Comparison of ENCODE assay signal across 14 cellular contexts in genomic region chr12:121388421-121388981, GRCh38. TPM values are rescaled to one million over a fixed set of nuclear protein-coding genes. Genes with fewer than 3 reads are reported as not detected.
DNase-seq lines count a peak whose midpoint lies in the region; ATAC-seq, FAIRE-seq and TF ChIP-seq lines count a peak whose summit lies in the region.
"Had no signal": no experiment of that assay in that cellular context is flagged by ENCODE, and none has a peak within 500 bp of the region (broad histone marks: within the 10 kb centered on the region; RNA-seq: fewer than 3 reads in every experiment).

No MANE protein-coding gene starts in this region.

- FAIRE-seq in RCC 7860 (lab: Jason Lieb, UNC): no peak
- FAIRE-seq: colon had no signal

- TF ChIP-seq POLR2A in breast epithelium (IDR thresholded peaks at IDR 0.05) (no peak), stomach (IDR thresholded peaks at IDR 0.05) (no peak)

- H3K27ac Mint-ChIP-seq in MCF 10A (ENCODE audit: low read depth, unreplicated experiment): no peak overlapping the region

- H3K9me3 ChIP-seq in breast epithelium (no peaks in the 10 kb centered on the region), stomach (no peaks in the 10 kb centered on the region)
- H3K9me3 ChIP-seq: neutrophil had no signal

- H3K4me1 Mint-ChIP-seq in MCF 10A (ENCODE audit: insufficient read depth, unreplicated experiment): peaks cover 13% of the 10 kb centered on the region

- no peak overlapping the region for H3K4me3 Mint-ChIP-seq in MCF 10A (ENCODE audit: unreplicated experiment)
- H3K4me3 Mint-ChIP-seq: CD4-positive, CD25-positive, alpha-beta regulatory T cell had no signal

- no peaks in the 10 kb centered on the region for H3K9me3 Mint-ChIP-seq in MCF 10A (ENCODE audit: unreplicated experiment)

- H3K4me1 ChIP-seq in breast epithelium: no peaks in the 10 kb centered on the region
- peaks cover 0 to 8% (median 0%) of the 10 kb centered on the region in 4 donors for H3K4me1 ChIP-seq in stomach

- H3K27me3 ChIP-seq in breast epithelium (no peaks in the 10 kb centered on the region), stomach (no peaks in the 10 kb centered on the region)
- H3K27me3 ChIP-seq: neutrophil had no signal

- WGBS in stomach, 5 donors: 65 to 76% (median 73%) methylated on average over 5 of the region's 5 CpGs

- peak; percentile 41 for DNase-seq in MCF 10A (ENCODE audit: unreplicated experiment)
- DNase-seq in breast epithelium (ENCODE audit: low spot score in 2 of 2): no peak
- DNase-seq in RCC 7860 (ENCODE audit: low spot score): peak; percentile 15
- peak; percentile 58 for DNase-seq in fibroblast of mammary gland (ENCODE audit: low read depth)
- DNase-seq in DMS 273 (lab: John Stamatoyannopoulos, UW; ENCODE audit: unreplicated experiment): no peak
- DNase-seq in GOT3 (lab: John Stamatoyannopoulos, UW): no peak
- no peak for DNase-seq in stomach
- DNase-seq: activated CD8-positive, alpha-beta memory T cell treated with anti-CD3 and anti-CD28 coated beads, Interleukin-2, amount 50 U/mL, for 48 hours; CD4-positive, CD25-positive, alpha-beta regulatory T cell; NCI-H1694 had no signal

- H3K27ac ChIP-seq in breast epithelium: no peak overlapping the region
- no peak overlapping the region for H3K27ac ChIP-seq in stomach
- H3K27ac ChIP-seq: neutrophil had no signal

- CTCF ChIA-PET in MCF 10A (lab: Yijun Ruan, JAX): no interaction called here

- intact Hi-C loops in MCF 10A (cut with micrococcal nuclease): no loop called here
- intact Hi-C loops in breast epithelium (cut with DNase I; ENCODE audit: low total_unique reads): no loop called here
- intact Hi-C loops in stomach (cut with DNase I; ENCODE audit: low total_unique reads): no loop called here

- H3K4me3 ChIP-seq in breast epithelium (no peak overlapping the region), fibroblast of mammary gland (ENCODE audit: control insufficient read depth, low read depth, low read length) (no peak overlapping the region), stomach (no peak overlapping the region)

- H3K27me3 Mint-ChIP-seq in MCF 10A (ENCODE audit: insufficient read depth, unreplicated experiment): no peaks in the 10 kb centered on the region

- no peak for ATAC-seq in GM21717 (IDR thresholded peaks at IDR 0.05; ENCODE audit: unreplicated experiment)
- ATAC-seq: Right ventricle myocardium inferior had no signal

- TF ChIP-seq EP300 in stomach (IDR thresholded peaks at IDR 0.05): no peak

- TF ChIP-seq CTCF in MCF 10A (IDR thresholded peaks at IDR 0.05; ENCODE audit: unreplicated experiment) (no peak), breast epithelium (IDR thresholded peaks at IDR 0.05) (no peak), fibroblast of mammary gland (conservative IDR thresholded peaks at IDR 0.05; ENCODE audit: control insufficient read depth, insufficient read depth, low read depth, low read length) (no peak), stomach (IDR thresholded peaks at IDR 0.05) (no peak)

- H3K36me3 ChIP-seq in breast epithelium (no peaks in the 10 kb centered on the region), stomach (no peaks in the 10 kb centered on the region)
- H3K36me3 ChIP-seq: neutrophil had no signal

- no peaks in the 10 kb centered on the region for H3K36me3 Mint-ChIP-seq in MCF 10A (ENCODE audit: insufficient read depth, unreplicated experiment)
- H3K36me3 Mint-ChIP-seq: CD4-positive, CD25-positive, alpha-beta regulatory T cell had no signal

- POLR2A ChIA-PET in MCF 10A (lab: Yijun Ruan, JAX): interaction anchor here (0.5 to 0.6 kb wide), 2 partner anchors 36 to 37 kb away, joined by 3 to 5 read pairs; partner anchors contain the start of gene ANAPC5

- no TSS peak for BruUV-seq in MCF 10A (replicated peaks; lab: Mats Ljungman, UMichigan)

RNA-seq across cellular contexts. Expression of gene RNF34, which starts 11.4 kb away (rescaled TPM):
- total RNA-seq in MCF 10A (2022) (40.5 and 40.9 TPM in 2 replicates), breast epithelium (10 to 100 TPM; 32.4 to 47.3 (median 45.1) TPM), stomach (100 to 1,000 TPM in 1 of 5 donors, 10 to 100 TPM in 3, 1 to 10 TPM in 1; 9.8 to 258 (median 50.2) TPM)
- polyA plus RNA-seq in stomach: 10 to 100 TPM; 16.5 to 20.8 (median 20.2) TPM

RNA-seq across cellular contexts. Expression of gene ANAPC5, which starts 36.3 kb away (rescaled TPM):
- total RNA-seq in MCF 10A (2022): 85.9 and 95.6 TPM in 2 replicates
- total RNA-seq in breast epithelium: 100 to 1,000 TPM; 109 to 169 (median 147) TPM
- total RNA-seq in stomach: 100 to 1,000 TPM in 4 of 5 donors, 10 to 100 TPM in 1; 95.7 to 228 (median 157) TPM
- 100 to 1,000 TPM in 2 of 3 donors, 10 to 100 TPM in 1; 81.2 to 108 (median 106) TPM for polyA plus RNA-seq in stomach

Comparison
In these comparisons a context has a peak if more than half of its experiments do, and no peak if none do; other contexts are left out.
1. DNase-seq: peak in MCF 10A (single experiment), RCC 7860 (single experiment) and fibroblast of mammary gland (single experiment); none in breast epithelium (0 of 2), DMS 273 (single experiment), GOT3 (single experiment) and stomach (single experiment).